In the genomic region with DNA sequence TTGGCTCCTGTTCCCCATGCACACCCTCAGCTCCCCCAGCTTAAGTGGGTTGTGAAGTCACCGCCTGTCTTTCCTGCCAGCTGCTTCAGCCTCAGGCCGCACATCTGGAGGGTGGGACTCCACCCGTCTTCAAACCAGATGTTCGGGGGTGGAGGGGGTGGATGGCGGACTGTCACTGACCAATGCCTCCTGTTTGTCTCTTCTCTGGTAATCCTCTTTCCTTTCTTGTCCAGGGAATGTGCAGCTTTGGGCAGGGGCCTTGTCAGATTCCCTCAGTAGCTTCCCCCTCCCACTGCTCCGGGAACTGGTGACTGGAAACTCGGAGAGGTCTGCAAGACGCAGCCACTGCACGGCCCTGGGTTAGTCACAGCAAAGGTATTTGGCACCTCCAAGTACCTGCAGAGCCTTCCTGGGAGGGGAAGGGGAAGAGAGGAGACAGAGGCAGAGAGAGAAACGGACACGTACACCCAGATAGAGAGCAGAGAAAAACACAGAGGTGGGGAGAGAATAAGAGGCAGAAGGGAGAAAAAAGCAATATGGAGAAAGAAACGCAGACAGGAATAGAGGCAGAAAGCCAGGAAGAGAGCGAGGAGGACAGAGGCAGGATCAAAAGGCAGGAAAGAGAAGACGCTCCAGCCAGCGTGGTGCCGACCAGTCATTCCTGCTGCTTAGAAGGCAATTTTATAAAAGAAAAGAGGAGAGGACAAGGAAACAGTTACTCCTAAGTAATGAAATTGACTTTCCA, we compare ENCODE assay signal across 8 cellular contexts. TPM values are rescaled to one million over a fixed set of nuclear protein-coding genes. Genes with fewer than 3 reads are reported as not detected.
DNase-seq lines count a peak whose midpoint lies in the region; ATAC-seq and TF ChIP-seq lines count a peak whose summit lies in the region.

No MANE protein-coding gene starts in this region.

- peak; percentile 11 for DNase-seq in AG09309 (ENCODE audit: low read depth)
- DNase-seq in RPMI7951 (ENCODE audit: low read depth) = peak; percentile 84
- DNase-seq in fibroblast of the aortic adventitia (ENCODE audit: low read depth) = peak; percentile 73
- no peak for DNase-seq in natural killer cell
- DNase-seq in GOT3 (lab: John Stamatoyannopoulos, UW) = no peak

- TF ChIP-seq CTCF in AG09309 (IDR thresholded peaks at IDR 0.05; ENCODE audit: control insufficient read depth, insufficient read depth, low read depth, low read length, missing control alignments) (no peak), fibroblast of the aortic adventitia (IDR thresholded peaks at IDR 0.05; ENCODE audit: insufficient read depth, low read length) (no peak), natural killer cell (IDR thresholded peaks at IDR 0.05) (no peak)

- H3K4me3 Mint-ChIP-seq in natural killer cell = peak overlapping the region; percentile 74

- H3K9me3 Mint-ChIP-seq in natural killer cell = no peaks in the 10 kb centered on the region

- H3K4me3 ChIP-seq in AG09309 (ENCODE audit: control insufficient read depth, low read depth, low read length) (no peak overlapping the region; the same call in 1 of the 2 replicates), fibroblast of the aortic adventitia (ENCODE audit: low read depth, low read length) (no peak overlapping the region)

- H3K4me1 Mint-ChIP-seq in natural killer cell = peaks cover 12 to 26% of the 10 kb centered on the region in 2 donors

- H3K27me3 Mint-ChIP-seq in natural killer cell (ENCODE audit: low read depth in 2 of 2) = peaks cover 5 to 11% of the 10 kb centered on the region in 2 donors

- intact Hi-C loops in natural killer cell (cut with micrococcal nuclease) = no loop called here

- ATAC-seq in natural killer cell (no peak), GM19452 (IDR thresholded peaks at IDR 0.05; ENCODE audit: unreplicated experiment) (no peak), HG03025 (IDR thresholded peaks at IDR 0.05; ENCODE audit: low FRiP score, unreplicated experiment) (no peak), HG03565 (IDR thresholded peaks at IDR 0.05; ENCODE audit: unreplicated experiment) (no peak)

- H3K36me3 Mint-ChIP-seq in natural killer cell = no peaks in the 10 kb centered on the region

- H3K27ac Mint-ChIP-seq in natural killer cell = no peak overlapping the region

RNA-seq across cellular contexts. Expression of a gene that starts 56.1 kb away (rescaled TPM):
- total RNA-seq in RPMI7951 (2014; rRNA removed; shearing (Covaris generic)) = 544 and 593 TPM in 2 replicates
- total RNA-seq in fibroblast of the aortic adventitia (ENCODE audit: low replicate concordance) = 153 and 329 TPM in 2 replicates
- under 1 TPM in 1 of 3 donors, not detected in 2; 0.12 TPM for total RNA-seq in natural killer cell

Comparison
In these comparisons a context has a peak if more than half of its experiments do, and no peak if none do; other contexts are left out.
1. DNase-seq: peak in AG09309 (single experiment), RPMI7951 (single experiment) and fibroblast of the aortic adventitia (single experiment); none in natural killer cell (single experiment) and GOT3 (single experiment).
2. RNA of a gene that starts 56.1 kb away (total RNA-seq): 544 to 593 TPM in RPMI7951 and 153 to 329 TPM in fibroblast of the aortic adventitia; 0.12 TPM in natural killer cell; every median in the first group is over 100 times any median in the second.